In the genomic region with DNA sequence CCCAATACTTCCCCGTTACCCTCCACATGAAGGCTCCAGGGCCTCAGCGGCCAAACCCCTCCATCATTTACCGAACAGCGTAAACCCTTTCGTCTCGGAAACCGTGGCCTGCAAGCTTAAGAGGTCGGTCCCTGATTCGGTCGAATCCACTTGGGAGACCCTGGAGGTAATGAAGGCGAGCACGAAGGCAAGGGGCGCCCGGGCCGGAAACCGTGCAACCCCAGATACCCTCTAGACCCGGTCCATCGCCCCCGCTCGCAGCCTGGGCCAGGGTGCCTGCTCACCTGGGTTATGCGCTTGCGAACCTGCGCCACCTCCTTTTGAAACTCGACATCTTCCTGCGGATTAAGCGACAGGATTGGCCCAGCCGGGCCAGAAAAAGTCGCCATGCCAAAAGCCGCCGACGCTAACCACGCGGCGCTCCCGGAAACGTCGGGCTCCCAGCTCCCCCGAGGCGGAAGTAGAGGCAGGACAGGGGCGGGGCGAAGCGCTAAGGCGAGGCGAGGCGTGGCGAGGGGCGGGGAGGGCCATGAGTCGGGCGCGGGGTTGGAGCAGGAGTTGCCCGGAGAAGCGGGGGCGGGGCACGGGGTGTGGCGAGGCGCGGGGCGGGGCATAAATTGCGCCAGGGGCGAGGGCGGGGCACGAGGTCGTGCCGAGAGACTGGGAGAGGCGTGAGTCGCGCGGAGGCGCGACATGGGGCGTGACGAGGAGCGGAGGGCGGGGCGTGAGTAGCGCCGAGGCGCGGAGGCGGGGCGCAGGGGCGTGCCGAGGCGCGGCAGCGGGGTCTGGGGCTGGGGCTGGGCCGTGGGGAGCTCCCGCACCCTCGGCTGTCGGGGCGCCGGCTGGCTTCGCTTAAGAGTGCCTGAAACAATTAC, we compare ENCODE assay signal across 8 cellular contexts. TPM values are rescaled to one million over a fixed set of nuclear protein-coding genes. Genes with fewer than 3 reads are reported as not detected.
A peak's percentile ranks its signal among the peaks of the same experiment; 100 is the strongest.
DNase-seq lines count a peak whose midpoint lies in the region; ATAC-seq and TF ChIP-seq lines count a peak whose summit lies in the region.

Gene NIFK (minus strand): TSS at position 414 of the 875 bp plus-strand sequence. CDS start 25 bp downstream, at position 389.

- DNase-seq in AG10803 (ENCODE audit: low read depth) (peak; percentile 97), NCI-H446 (lab: John Stamatoyannopoulos, UW) (peak; percentile 95 to 97), inferior parietal cortex (ENCODE audit: extremely low spot score) (peak; percentile 89), spleen (peak; percentile 100)
- peak; percentile 100 for DNase-seq in activated CD4-positive, CD25-positive, alpha-beta regulatory T cell treated with anti-CD3 and anti-CD28 coated beads, Interleukin-2, amount 50 U/mL, for 16 hours (ENCODE audit: low read depth, low spot score)
- DNase-seq in central memory CD4-positive, alpha-beta T cell = peak; percentile 99

- H3K4me3 ChIP-seq in AG10803 (ENCODE audit: low read length) = peak within 1 kb of the TSS; percentile 99
- peak within 1 kb of the TSS; percentile 79 to 98 (median 95) for H3K4me3 ChIP-seq in spleen

- WGBS in spleen, 5 donors = 0 to 1% (median 1%) methylated on average over 43 to 93 of the region's 93 CpGs

- no peaks in the 10 kb centered on the region for H3K27me3 ChIP-seq in spleen (replicated peaks in 1 of 7)

- TF ChIP-seq CTCF in AG10803 (conservative IDR thresholded peaks at IDR 0.05; ENCODE audit: low read length) (no peak), spleen (IDR thresholded peaks at IDR 0.05 in 8 of 11, conservative IDR thresholded peaks at IDR 0.05 in 3 of 11) (peak in 5 of 11 experiments; percentile 9 to 46 (median 24))

- peaks cover 11 to 63% (median 36%) of the 10 kb centered on the region in 6 donors for H3K4me1 ChIP-seq in spleen

- peak in 1 of 3 donors; percentile 39 for TF ChIP-seq POLR2A in spleen (IDR thresholded peaks at IDR 0.05)

- ATAC-seq in GM19043 (IDR thresholded peaks at IDR 0.05; ENCODE audit: low read depth, unreplicated experiment) (peak; percentile 90), HG03354 (IDR thresholded peaks at IDR 0.05; ENCODE audit: poor library complexity, severe bottlenecking, unreplicated experiment) (peak; percentile 89)

- peak within 1 kb of the TSS; percentile 79 to 90 (median 86) for H3K27ac ChIP-seq in spleen

- intact Hi-C loops in spleen (cut with DNase I; ENCODE audit: low total_unique reads) = no loop called here

- peaks cover 2 to 37% (median 32%) of the 10 kb centered on the region in 6 donors for H3K36me3 ChIP-seq in spleen

- H3K9me3 ChIP-seq in spleen = no peaks in the 10 kb centered on the region

RNA-seq across cellular contexts. Expression of gene NIFK, which starts in this region (rescaled TPM):
- 10 to 100 TPM; 28.4 to 74.7 (median 40.3) TPM for total RNA-seq in spleen
- polyA plus RNA-seq in spleen = 10 to 100 TPM; 45.4 to 60.9 (median 48.2) TPM

Comparison
In these comparisons a context has a peak if more than half of its experiments do, and no peak if none do; other contexts are left out.
1. Peak in every context shown above with its lines: DNase-seq, ATAC-seq, H3K4me3 ChIP-seq and H3K27ac ChIP-seq.